Comparison of ENCODE assay signal across 13 cellular contexts in the genomic region with DNA sequence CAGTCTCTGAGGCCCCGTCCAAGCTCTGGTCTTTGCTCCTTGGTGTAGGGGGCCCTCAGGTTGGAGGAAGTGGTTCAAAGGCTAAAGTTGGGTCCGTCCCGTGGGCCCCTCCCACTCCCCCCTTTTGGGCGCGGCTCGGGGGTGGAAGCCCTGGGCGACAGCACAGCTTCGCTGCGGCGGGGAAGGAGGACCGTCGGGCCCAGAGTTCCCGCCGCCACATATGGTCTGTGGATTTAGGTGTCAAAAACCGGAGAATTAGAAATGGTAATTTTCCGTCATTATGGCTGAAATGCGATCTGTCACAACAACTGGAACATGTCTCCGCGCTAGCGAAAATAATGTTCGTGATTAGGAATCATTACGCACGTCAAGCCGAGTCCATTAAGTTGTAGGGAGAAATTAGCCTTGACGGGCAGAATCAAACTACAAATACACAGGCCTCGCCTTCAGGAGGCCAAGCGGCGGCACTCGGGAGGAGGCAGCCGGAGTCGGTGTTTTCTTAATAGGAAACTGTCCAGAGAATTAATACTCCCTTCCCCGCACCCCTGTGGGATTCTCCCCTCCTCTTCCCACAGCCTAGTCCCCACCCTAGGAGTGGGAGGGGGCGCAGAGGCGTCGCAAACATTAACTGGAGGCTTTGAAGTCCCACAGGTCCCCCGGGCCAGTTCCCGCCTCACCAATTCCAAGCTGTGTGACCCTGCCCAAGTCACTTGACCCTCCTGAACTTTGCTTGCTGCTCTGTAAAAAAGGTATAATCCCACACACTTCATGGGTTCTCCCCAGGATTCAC. TPM values are rescaled to one million over a fixed set of nuclear protein-coding genes. Genes with fewer than 3 reads are reported as not detected.
DNase-seq lines count a peak whose midpoint lies in the region; ATAC-seq and TF ChIP-seq lines count a peak whose summit lies in the region.
"Had no signal": no experiment of that assay in that cellular context is flagged by ENCODE, and none has a peak within 500 bp of the region (broad histone marks: within the 10 kb centered on the region; RNA-seq: fewer than 3 reads in every experiment).

No MANE protein-coding gene starts in this region.

- ATAC-seq in activated naive CD8-positive, alpha-beta T cell treated with anti-CD3 and anti-CD28 coated beads, Interleukin-2, amount 10 ng/mL, durations not matched to agents 7 days and 5 days (ENCODE audit: low read depth), result no peak
- ATAC-seq in natural killer cell treated with Interleukin-12 subunit alpha and Interleukin-12 subunit beta and Interleukin-15 and Interleukin-18, amount 100 ng/mL, for 72 hours, result no peak

- DNase-seq in activated CD4-positive, alpha-beta T cell treated with anti-CD3 and anti-CD28 coated beads, Interleukin-2, amount 10 ng/mL, durations not matched to agents 7 days and 5 days, result no peak
- DNase-seq in activated CD4-positive, alpha-beta T cell treated with anti-CD3 and anti-CD28 coated beads for 48 hours, result no peak
- DNase-seq in GM13976 (ENCODE audit: low spot score), result peak; percentile 13
- DNase-seq in activated naive CD8-positive, alpha-beta T cell treated with anti-CD3 and anti-CD28 coated beads, Interleukin-2, amount 10 ng/mL, durations not matched to agents 7 days and 5 days, result no peak
- no peak for DNase-seq in natural killer cell treated with Interleukin-12 subunit alpha and Interleukin-12 subunit beta and Interleukin-15 and Interleukin-18, amount 100 ng/mL, for 72 hours (ENCODE audit: low spot score)
- no peak for DNase-seq in HFFc6
- DNase-seq in NCI-H1694 (lab: John Stamatoyannopoulos, UW), result no peak
- no peak for DNase-seq in GDM1 (lab: John Stamatoyannopoulos, UW)
- DNase-seq: activated effector memory CD4-positive, alpha-beta T cell treated with anti-CD3 and anti-CD28 coated beads, Interleukin-2, amount 50 U/mL, for 16 hours; DMS 273 treated with DMSO at 0.1 percent for 48 hours; NCI-H774; stomach had no signal

- peaks cover 3% of the 10 kb centered on the region for H3K9me3 Mint-ChIP-seq in activated CD4-positive, alpha-beta T cell treated with anti-CD3 and anti-CD28 coated beads, Interleukin-2, amount 10 ng/mL, durations not matched to agents 7 days and 5 days
- H3K9me3 Mint-ChIP-seq in activated naive CD8-positive, alpha-beta T cell treated with anti-CD3 and anti-CD28 coated beads, Interleukin-2, amount 10 ng/mL, durations not matched to agents 7 days and 5 days, result peaks cover 9% of the 10 kb centered on the region
- no peaks in the 10 kb centered on the region for H3K9me3 Mint-ChIP-seq in natural killer cell treated with Interleukin-12 subunit alpha and Interleukin-12 subunit beta and Interleukin-15 and Interleukin-18, amount 100 ng/mL, for 72 hours
- H3K9me3 Mint-ChIP-seq in HFFc6, result peaks cover 5% of the 10 kb centered on the region; the same call in 1 of the 2 replicates

- peak overlapping the region; percentile 78 for H3K27ac Mint-ChIP-seq in activated CD4-positive, alpha-beta T cell treated with anti-CD3 and anti-CD28 coated beads, Interleukin-2, amount 10 ng/mL, durations not matched to agents 7 days and 5 days
- peak overlapping the region; percentile 70 for H3K27ac Mint-ChIP-seq in activated naive CD8-positive, alpha-beta T cell treated with anti-CD3 and anti-CD28 coated beads, Interleukin-2, amount 10 ng/mL, durations not matched to agents 7 days and 5 days
- H3K27ac Mint-ChIP-seq in natural killer cell treated with Interleukin-12 subunit alpha and Interleukin-12 subunit beta and Interleukin-15 and Interleukin-18, amount 100 ng/mL, for 72 hours, result no peak overlapping the region
- no peak overlapping the region for H3K27ac Mint-ChIP-seq in HFFc6

- POLR2A ChIA-PET in activated CD4-positive, alpha-beta T cell treated with anti-CD3 and anti-CD28 coated beads, Interleukin-2, amount 10 ng/mL, durations not matched to agents 7 days and 5 days (lab: Charles Lee), result no interaction called here
- POLR2A ChIA-PET in activated naive CD8-positive, alpha-beta T cell treated with anti-CD3 and anti-CD28 coated beads, Interleukin-2, amount 10 ng/mL, durations not matched to agents 7 days and 5 days (lab: Charles Lee), result no interaction called here

- H3K36me3 Mint-ChIP-seq in activated CD4-positive, alpha-beta T cell treated with anti-CD3 and anti-CD28 coated beads, Interleukin-2, amount 10 ng/mL, durations not matched to agents 7 days and 5 days (ENCODE audit: low read depth), result peaks cover 9% of the 10 kb centered on the region
- peaks cover 2% of the 10 kb centered on the region for H3K36me3 Mint-ChIP-seq in activated naive CD8-positive, alpha-beta T cell treated with anti-CD3 and anti-CD28 coated beads, Interleukin-2, amount 10 ng/mL, durations not matched to agents 7 days and 5 days
- H3K36me3 Mint-ChIP-seq in natural killer cell treated with Interleukin-12 subunit alpha and Interleukin-12 subunit beta and Interleukin-15 and Interleukin-18, amount 100 ng/mL, for 72 hours, result peaks cover 5% of the 10 kb centered on the region
- no peaks in the 10 kb centered on the region for H3K36me3 Mint-ChIP-seq in HFFc6 (ENCODE audit: low read depth)

- H3K27me3 Mint-ChIP-seq in activated CD4-positive, alpha-beta T cell treated with anti-CD3 and anti-CD28 coated beads, Interleukin-2, amount 10 ng/mL, durations not matched to agents 7 days and 5 days, result peaks cover 93% of the 10 kb centered on the region
- H3K27me3 Mint-ChIP-seq in activated naive CD8-positive, alpha-beta T cell treated with anti-CD3 and anti-CD28 coated beads, Interleukin-2, amount 10 ng/mL, durations not matched to agents 7 days and 5 days, result peaks cover 91% of the 10 kb centered on the region
- peaks cover 42 to 76% of the 10 kb centered on the region in 2 donors for H3K27me3 Mint-ChIP-seq in natural killer cell treated with Interleukin-12 subunit alpha and Interleukin-12 subunit beta and Interleukin-15 and Interleukin-18, amount 100 ng/mL, for 72 hours
- H3K27me3 Mint-ChIP-seq in HFFc6 (ENCODE audit: insufficient read depth), result peaks cover 85% of the 10 kb centered on the region

- no peak for TF ChIP-seq CTCF in GM13976 (IDR thresholded peaks at IDR 0.05; ENCODE audit: borderline replicate concordance, control extremely low read depth, extremely low read depth, insufficient read depth, missing control alignments)
- TF ChIP-seq CTCF in HFFc6 (IDR thresholded peaks at IDR 0.05), result no peak

- H3K4me1 Mint-ChIP-seq in activated CD4-positive, alpha-beta T cell treated with anti-CD3 and anti-CD28 coated beads, Interleukin-2, amount 10 ng/mL, durations not matched to agents 7 days and 5 days, result peaks cover 15% of the 10 kb centered on the region
- H3K4me1 Mint-ChIP-seq in activated naive CD8-positive, alpha-beta T cell treated with anti-CD3 and anti-CD28 coated beads, Interleukin-2, amount 10 ng/mL, durations not matched to agents 7 days and 5 days, result peaks cover 23% of the 10 kb centered on the region
- H3K4me1 Mint-ChIP-seq in natural killer cell treated with Interleukin-12 subunit alpha and Interleukin-12 subunit beta and Interleukin-15 and Interleukin-18, amount 100 ng/mL, for 72 hours (ENCODE audit: low read depth in 2 of 2), result peaks cover 16 to 25% of the 10 kb centered on the region in 2 donors
- peaks cover 26% of the 10 kb centered on the region for H3K4me1 Mint-ChIP-seq in HFFc6 (ENCODE audit: low read depth)

- CTCF ChIA-PET in activated CD4-positive, alpha-beta T cell treated with anti-CD3 and anti-CD28 coated beads, Interleukin-2, amount 10 ng/mL, durations not matched to agents 7 days and 5 days (lab: Charles Lee), result interaction anchor here (2.6 kb wide), 1 partner anchor 13 kb away, joined by 10 read pairs; no protein-coding TSS in a partner anchor

- in situ Hi-C loops in GM13976 (cut with MboI; ENCODE audit: low sequenced_read_pairs, unreplicated experiment), result no loop called here

- peak overlapping the region; percentile 19 for H3K4me3 Mint-ChIP-seq in activated CD4-positive, alpha-beta T cell treated with anti-CD3 and anti-CD28 coated beads, Interleukin-2, amount 10 ng/mL, durations not matched to agents 7 days and 5 days
- peak overlapping the region; percentile 50 for H3K4me3 Mint-ChIP-seq in activated naive CD8-positive, alpha-beta T cell treated with anti-CD3 and anti-CD28 coated beads, Interleukin-2, amount 10 ng/mL, durations not matched to agents 7 days and 5 days
- H3K4me3 Mint-ChIP-seq in natural killer cell treated with Interleukin-12 subunit alpha and Interleukin-12 subunit beta and Interleukin-15 and Interleukin-18, amount 100 ng/mL, for 72 hours, result peak overlapping the region; percentile 72
- no peak overlapping the region for H3K4me3 Mint-ChIP-seq in HFFc6

RNA-seq across cellular contexts. Expression of a gene that starts 15.0 kb away (rescaled TPM):
- not detected for total RNA-seq in activated CD4-positive, alpha-beta T cell treated with anti-CD3 and anti-CD28 coated beads, Interleukin-2, amount 10 ng/mL, durations not matched to agents 7 days and 5 days
- total RNA-seq in activated naive CD8-positive, alpha-beta T cell treated with anti-CD3 and anti-CD28 coated beads, Interleukin-2, amount 10 ng/mL, durations not matched to agents 7 days and 5 days, result not detected
- not detected for total RNA-seq in natural killer cell treated with Interleukin-12 subunit alpha and Interleukin-12 subunit beta and Interleukin-15 and Interleukin-18, amount 100 ng/mL, for 72 hours
- under 1 TPM in 5 of 6 experiments, not detected in 1; 0.07 to 0.17 (median 0.11) TPM for total RNA-seq in HFFc6 (2021; fragmentation: NEBNext Ultra II Directional; extraction: Animal tissue kit (Norgen Biotek cat#: 25700))
- total RNA-seq: T-helper 2 cell treated with Interferon-gamma antibody and Interleukin-4, amounts not matched to agents 100 ng/mL and 5 ng/mL, for 36 hours had no signal

RNA-seq across cellular contexts. Expression of a gene that starts 45.2 kb away (rescaled TPM):
- total RNA-seq in activated CD4-positive, alpha-beta T cell treated with anti-CD3 and anti-CD28 coated beads, Interleukin-2, amount 10 ng/mL, durations not matched to agents 7 days and 5 days, result 10 to 100 TPM; 14.6 to 17.3 TPM
- total RNA-seq in activated naive CD8-positive, alpha-beta T cell treated with anti-CD3 and anti-CD28 coated beads, Interleukin-2, amount 10 ng/mL, durations not matched to agents 7 days and 5 days, result 10 to 100 TPM; 16.4 to 18.5 TPM
- 10 to 100 TPM; 16.7 to 17.7 TPM for total RNA-seq in natural killer cell treated with Interleukin-12 subunit alpha and Interleukin-12 subunit beta and Interleukin-15 and Interleukin-18, amount 100 ng/mL, for 72 hours
- total RNA-seq in HFFc6 (2021; fragmentation: NEBNext Ultra II Directional; extraction: Animal tissue kit (Norgen Biotek cat#: 25700)), result 10 to 100 TPM; 11.4 to 13.1 (median 12.4) TPM

Comparison
In these comparisons a context has a peak if more than half of its experiments do, and no peak if none do; other contexts are left out.
1. H3K27ac Mint-ChIP-seq: peak in activated CD4-positive, alpha-beta T cell treated with anti-CD3 and anti-CD28 coated beads, Interleukin-2, amount 10 ng/mL, durations not matched to agents 7 days and 5 days (single experiment) and activated naive CD8-positive, alpha-beta T cell treated with anti-CD3 and anti-CD28 coated beads, Interleukin-2, amount 10 ng/mL, durations not matched to agents 7 days and 5 days (single experiment); none in natural killer cell treated with Interleukin-12 subunit alpha and Interleukin-12 subunit beta and Interleukin-15 and Interleukin-18, amount 100 ng/mL, for 72 hours (0 of 2) and HFFc6 (single experiment).